Comparison of ENCODE assay signal across 9 cellular contexts in genomic region chr7:32586291-32587221, GRCh38.
DNase-seq lines count a peak whose midpoint lies in the region; ATAC-seq and TF ChIP-seq lines count a peak whose summit lies in the region.
"Had no signal": no experiment of that assay in that cellular context is flagged by ENCODE, and none has a peak within 500 bp of the region (broad histone marks: within the 10 kb centered on the region; RNA-seq: fewer than 3 reads in every experiment).

No MANE protein-coding gene starts in this region.

- no peak for TF ChIP-seq POLR2A in esophagus muscularis mucosa (IDR thresholded peaks at IDR 0.05; ENCODE audit: low read depth)

- TF ChIP-seq CTCF in CD8-positive, alpha-beta T cell (IDR thresholded peaks at IDR 0.05): no peak
- TF ChIP-seq CTCF in PC-3 (conservative IDR thresholded peaks at IDR 0.05; ENCODE audit: low read depth, low read length): no peak
- no peak for TF ChIP-seq CTCF in esophagus muscularis mucosa (IDR thresholded peaks at IDR 0.05)
- no peak for TF ChIP-seq CTCF in nephron (IDR thresholded peaks at IDR 0.05; ENCODE audit: unreplicated experiment in 3 of 3)

- peak overlapping the region; percentile 0 for H3K27ac Mint-ChIP-seq in CD8-positive, alpha-beta T cell
- peak overlapping the region; percentile 31 to 63 (median 38) for H3K27ac Mint-ChIP-seq in nephron
- H3K27ac Mint-ChIP-seq: activated CD8-positive, alpha-beta memory T cell treated with anti-CD3 and anti-CD28 coated beads, Interleukin-2, amount 10 ng/mL, durations not matched to agents 7 days and 5 days had no signal

- H3F3A ChIP-seq in PC-3 (ENCODE audit: low read length, unreplicated experiment): no peaks in the 10 kb centered on the region

- H3K9ac ChIP-seq in PC-3 (ENCODE audit: low read length): no peak overlapping the region

- no peak for ATAC-seq in CD8-positive, alpha-beta T cell
- ATAC-seq in PC-3 (0 out of 2 replicates have a peak, but pooled peaks have one; percentile 23), HG03196 (IDR thresholded peaks at IDR 0.05; ENCODE audit: unreplicated experiment) (no peak)
- ATAC-seq: activated CD8-positive, alpha-beta memory T cell treated with anti-CD3 and anti-CD28 coated beads, Interleukin-2, amount 10 ng/mL, durations not matched to agents 7 days and 5 days had no signal

- no peaks in the 10 kb centered on the region for H3K9me3 ChIP-seq in CD8-positive, alpha-beta T cell (ENCODE audit: low read length)
- H3K9me3 ChIP-seq in PC-3 (ENCODE audit: low read length) (no peaks in the 10 kb centered on the region), esophagus muscularis mucosa (no peaks in the 10 kb centered on the region)

- no peaks in the 10 kb centered on the region for H3K27me3 ChIP-seq in CD8-positive, alpha-beta T cell (ENCODE audit: insufficient read depth, low read length)
- H3K27me3 ChIP-seq in PC-3 (ENCODE audit: low read length): no peaks in the 10 kb centered on the region
- no peaks in the 10 kb centered on the region for H3K27me3 ChIP-seq in esophagus muscularis mucosa

- peaks cover 59% of the 10 kb centered on the region for H3K36me3 Mint-ChIP-seq in CD8-positive, alpha-beta T cell
- peaks cover 53% of the 10 kb centered on the region for H3K36me3 Mint-ChIP-seq in nephron (ENCODE audit: low read depth)

- CTCF ChIA-PET in CD8-positive, alpha-beta T cell (lab: Charles Lee): no interaction called here
- CTCF ChIA-PET in PC-3 (lab: Charles Lee): no interaction called here

- H3K4me3 ChIP-seq in CD8-positive, alpha-beta T cell (ENCODE audit: low read depth, low read length): no peak overlapping the region
- H3K4me3 ChIP-seq in PC-3 (ENCODE audit: low read length) (no peak overlapping the region), esophagus muscularis mucosa (no peak overlapping the region)

- POLR2A ChIA-PET in CD8-positive, alpha-beta T cell (lab: Charles Lee): no interaction called here
- POLR2A ChIA-PET in PC-3 (lab: Charles Lee; ENCODE audit: unreplicated experiment): no interaction called here

- no peak overlapping the region for H3K27ac ChIP-seq in CD8-positive, alpha-beta T cell (ENCODE audit: low read depth, low read length)
- H3K27ac ChIP-seq in PC-3 (ENCODE audit: low read length) (no peak overlapping the region), esophagus muscularis mucosa (replicated peaks in 1 of 4) (peak overlapping the region; percentile 46 to 64 (median 52))

- H3K9me2 ChIP-seq in PC-3 (replicated peaks; ENCODE audit: low read length): no peaks in the 10 kb centered on the region

- no peaks in the 10 kb centered on the region for H3K4me1 ChIP-seq in CD8-positive, alpha-beta T cell (ENCODE audit: insufficient read depth, low read length)
- H3K4me1 ChIP-seq in PC-3 (ENCODE audit: insufficient read depth, low read length) (peaks cover 20% of the 10 kb centered on the region), esophagus muscularis mucosa (peaks cover 25 to 31% (median 26%) of the 10 kb centered on the region in 4 donors)

- BruUV-seq in PC-3 (replicated peaks; lab: Mats Ljungman, UMichigan): no TSS peak

- H2AFZ ChIP-seq in PC-3 (ENCODE audit: low read length): no peak overlapping the region

- WGBS in esophagus muscularis mucosa: 60% methylated on average over 5 of the region's 5 CpGs

- intact Hi-C loops in CD8-positive, alpha-beta T cell (cut with DNase I, micrococcal nuclease): no loop called here
- intact Hi-C loops in PC-3 (cut with micrococcal nuclease) (loop anchor here (2.0 kb wide), 1 partner anchor 72 kb away; no protein-coding TSS in a partner anchor), esophagus muscularis mucosa (cut with DNase I) (no loop called here)

- peaks cover 33% of the 10 kb centered on the region for H3K36me3 ChIP-seq in CD8-positive, alpha-beta T cell (ENCODE audit: insufficient read depth, low read length)
- peaks cover 26% of the 10 kb centered on the region for H3K36me3 ChIP-seq in PC-3 (ENCODE audit: low read depth, low read length)
- H3K36me3 ChIP-seq in esophagus muscularis mucosa: peaks cover 42 to 69% (median 54%) of the 10 kb centered on the region in 4 donors

- no peak overlapping the region for H3K4me2 ChIP-seq in PC-3 (ENCODE audit: low read length)

- H3K9me3 Mint-ChIP-seq in CD8-positive, alpha-beta T cell: no peaks in the 10 kb centered on the region
- no peaks in the 10 kb centered on the region for H3K9me3 Mint-ChIP-seq in nephron

- H3K4me1 Mint-ChIP-seq in CD8-positive, alpha-beta T cell (ENCODE audit: low read depth): peaks cover 2% of the 10 kb centered on the region
- H3K4me1 Mint-ChIP-seq in nephron: peaks cover 14% of the 10 kb centered on the region

- no peaks in the 10 kb centered on the region for H3K79me2 ChIP-seq in PC-3 (ENCODE audit: low read length)

- H3K27me3 Mint-ChIP-seq in CD8-positive, alpha-beta T cell (ENCODE audit: low read depth): no peaks in the 10 kb centered on the region
- no peaks in the 10 kb centered on the region for H3K27me3 Mint-ChIP-seq in nephron (ENCODE audit: low read depth)
- H3K27me3 Mint-ChIP-seq: activated CD8-positive, alpha-beta memory T cell treated with anti-CD3 and anti-CD28 coated beads, Interleukin-2, amount 10 ng/mL, durations not matched to agents 7 days and 5 days had no signal

- no peak for DNase-seq in CD8-positive, alpha-beta T cell
- DNase-seq in PC-3: peak; percentile 18
- no peak for DNase-seq in esophagus muscularis mucosa (ENCODE audit: extremely low spot score)
- DNase-seq in activated CD8-positive, alpha-beta memory T cell treated with anti-CD3 and anti-CD28 coated beads, Interleukin-2, amount 50 U/mL, for 48 hours: no peak
- DNase-seq in DMS153 (lab: John Stamatoyannopoulos, UW): no peak
- DNase-seq in HPDE6-E6E7 (ENCODE audit: extremely low spot score): no peak
- DNase-seq: activated CD8-positive, alpha-beta memory T cell treated with anti-CD3 and anti-CD28 coated beads, Interleukin-2, amount 10 ng/mL, durations not matched to agents 7 days and 5 days had no signal

- H4K20me1 ChIP-seq in PC-3 (ENCODE audit: low read length): no peaks in the 10 kb centered on the region

- no peak for TF ChIP-seq EP300 in esophagus muscularis mucosa (IDR thresholded peaks at IDR 0.05)

- H3K4me3 Mint-ChIP-seq in CD8-positive, alpha-beta T cell: no peak overlapping the region
- H3K4me3 Mint-ChIP-seq in nephron: no peak overlapping the region
- H3K4me3 Mint-ChIP-seq: activated CD8-positive, alpha-beta memory T cell treated with anti-CD3 and anti-CD28 coated beads, Interleukin-2, amount 10 ng/mL, durations not matched to agents 7 days and 5 days had no signal

Comparison
In these comparisons a context has a peak if more than half of its experiments do, and no peak if none do; other contexts are left out.
1. H3K27ac ChIP-seq: peak in esophagus muscularis mucosa (4 of 4); none in CD8-positive, alpha-beta T cell (single experiment) and PC-3 (single experiment).